Comparison of ENCODE assay signal across 1 cellular context in the genomic region with DNA sequence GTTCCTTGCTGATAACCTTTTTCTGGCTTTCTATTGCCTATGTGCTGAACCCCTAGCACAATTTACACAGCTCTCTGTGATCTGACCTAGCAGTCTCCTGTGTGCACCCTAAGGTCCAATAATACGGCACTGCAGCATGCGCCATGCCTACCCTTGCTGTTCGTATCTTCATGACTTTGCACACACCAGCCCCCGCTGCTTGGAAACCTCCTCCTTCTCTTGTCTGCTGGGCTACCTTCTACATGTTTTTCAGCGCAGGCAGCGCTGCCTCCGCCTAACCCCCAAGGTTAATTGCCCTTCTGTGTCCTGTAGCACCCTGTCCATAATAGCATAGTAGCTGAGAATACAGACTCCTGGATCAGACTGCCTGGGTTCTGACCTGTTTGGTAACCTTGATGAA.
TF ChIP-seq lines count a peak whose summit lies in the region.

No MANE protein-coding gene starts in this region.

TF ChIP-seq in IMR-90, 13 proteins besides CTCF, POLR2A, EP300 and RAD21:
- no peak for TF ChIP-seq RFX5 (IDR thresholded peaks at IDR 0.05; ENCODE audit: low read depth, low read length)
